Comparison of ENCODE assay signal across 11 cellular contexts in the genomic region with DNA sequence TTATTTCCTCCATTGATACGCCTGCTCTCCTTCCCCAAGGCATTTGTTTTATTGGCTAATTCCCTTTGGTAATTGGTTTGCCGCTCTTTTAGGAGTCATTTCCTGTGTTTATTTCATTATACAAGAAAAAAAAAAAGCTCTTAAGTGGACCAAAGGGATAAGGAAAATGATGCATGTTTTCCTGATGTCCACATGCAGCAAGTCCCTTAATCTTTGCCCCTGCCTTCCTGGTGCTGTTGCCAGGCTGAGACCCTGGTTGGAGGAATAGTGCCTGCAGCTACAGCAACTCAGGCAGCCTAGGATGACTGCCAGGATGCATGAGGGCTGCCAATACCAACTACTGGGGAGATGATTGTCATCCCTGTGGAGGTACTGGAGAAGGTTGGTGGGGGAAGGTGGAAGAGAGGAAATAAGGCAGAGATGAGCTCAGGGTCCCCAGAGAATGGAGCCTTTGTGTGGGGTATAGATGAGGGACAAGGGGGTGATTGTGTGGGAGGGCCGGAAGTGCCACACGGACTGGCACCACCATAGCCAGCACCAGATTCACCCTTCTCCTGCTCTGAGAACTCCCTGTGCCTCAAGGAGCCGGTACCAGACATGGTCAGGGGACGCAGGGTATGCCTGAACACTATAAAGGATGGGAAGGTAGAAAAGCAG. TPM values are rescaled to one million over a fixed set of nuclear protein-coding genes. Genes with fewer than 3 reads are reported as not detected.
DNase-seq lines count a peak whose midpoint lies in the region; ATAC-seq and TF ChIP-seq lines count a peak whose summit lies in the region.
"Had no signal": no experiment of that assay in that cellular context is flagged by ENCODE, and none has a peak within 500 bp of the region (broad histone marks: within the 10 kb centered on the region; RNA-seq: fewer than 3 reads in every experiment).

No MANE protein-coding gene starts in this region.

- H3K27me3 Mint-ChIP-seq in activated T-helper 1 cell treated with anti-CD3 and anti-CD28 coated beads, Interleukin-12 subunit alpha, Interleukin-12 subunit beta, Interleukin-2, Interleukin-4 antibody, amounts not matched to agents 30 ng/mL and 10 ng/mL and 1 ng/mL, durations not matched to agents 14 hours and 24 hours and 36 hours (ENCODE audit: insufficient read depth), result no peaks in the 10 kb centered on the region
- H3K27me3 Mint-ChIP-seq in glutamatergic neuron (ENCODE audit: unreplicated experiment), result peaks cover 3% of the 10 kb centered on the region
- H3K27me3 Mint-ChIP-seq in stimulated activated memory B cell treated with anti-CD40 and anti-IgM and Interleukin-4, amounts not matched to agents 10 μg/mL and 1 μg/mL and 100 μg/mL, for 72 hours, result no peaks in the 10 kb centered on the region

- no peak for ATAC-seq in stimulated activated memory B cell treated with anti-CD40 and anti-IgM and Interleukin-4, amounts not matched to agents 10 μg/mL and 1 μg/mL and 100 μg/mL, for 72 hours
- ATAC-seq in GM19452 (IDR thresholded peaks at IDR 0.05; ENCODE audit: unreplicated experiment), result no peak
- ATAC-seq in GM19035 (IDR thresholded peaks at IDR 0.05; ENCODE audit: unreplicated experiment), result no peak

- peak; percentile 30 for DNase-seq in activated effector memory CD4-positive, alpha-beta T cell treated with anti-CD3 and anti-CD28 coated beads, Interleukin-2, amount 50 U/mL, for 16 hours
- no peak for DNase-seq in activated effector memory CD4-positive, alpha-beta T cell treated with Interleukin-2 at 50 U/mL for 16 hours
- DNase-seq in activated T-helper 1 cell treated with anti-CD3 and anti-CD28 coated beads, Interleukin-12 subunit alpha, Interleukin-12 subunit beta, Interleukin-2, Interleukin-4 antibody, amounts not matched to agents 30 ng/mL and 10 ng/mL and 1 ng/mL, durations not matched to agents 14 hours and 24 hours and 36 hours (ENCODE audit: low spot score), result no peak
- DNase-seq in glutamatergic neuron (no peak), NCI-H2029 treated with DMSO at 0.1 percent for 48 hours (lab: John Stamatoyannopoulos, UW) (no peak)
- DNase-seq: AML-193, NCI-H345, T1000 had no signal

- peaks cover 18% of the 10 kb centered on the region for H3K4me1 Mint-ChIP-seq in activated T-helper 1 cell treated with anti-CD3 and anti-CD28 coated beads, Interleukin-12 subunit alpha, Interleukin-12 subunit beta, Interleukin-2, Interleukin-4 antibody, amounts not matched to agents 30 ng/mL and 10 ng/mL and 1 ng/mL, durations not matched to agents 14 hours and 24 hours and 36 hours (ENCODE audit: low read depth)
- peaks cover 3% of the 10 kb centered on the region for H3K4me1 Mint-ChIP-seq in glutamatergic neuron (ENCODE audit: low read depth, unreplicated experiment)
- peaks cover 14% of the 10 kb centered on the region for H3K4me1 Mint-ChIP-seq in stimulated activated memory B cell treated with anti-CD40 and anti-IgM and Interleukin-4, amounts not matched to agents 10 μg/mL and 1 μg/mL and 100 μg/mL, for 72 hours

- TF ChIP-seq CTCF in glutamatergic neuron (IDR thresholded peaks at IDR 0.05; ENCODE audit: partially characterized antibody, unreplicated experiment), result no peak

- H3K4me3 Mint-ChIP-seq in activated T-helper 1 cell treated with anti-CD3 and anti-CD28 coated beads, Interleukin-12 subunit alpha, Interleukin-12 subunit beta, Interleukin-2, Interleukin-4 antibody, amounts not matched to agents 30 ng/mL and 10 ng/mL and 1 ng/mL, durations not matched to agents 14 hours and 24 hours and 36 hours, result no peak overlapping the region
- H3K4me3 Mint-ChIP-seq in glutamatergic neuron (ENCODE audit: unreplicated experiment), result no peak overlapping the region
- H3K4me3 Mint-ChIP-seq in stimulated activated memory B cell treated with anti-CD40 and anti-IgM and Interleukin-4, amounts not matched to agents 10 μg/mL and 1 μg/mL and 100 μg/mL, for 72 hours, result no peak overlapping the region

- H3K9me3 Mint-ChIP-seq in activated T-helper 1 cell treated with anti-CD3 and anti-CD28 coated beads, Interleukin-12 subunit alpha, Interleukin-12 subunit beta, Interleukin-2, Interleukin-4 antibody, amounts not matched to agents 30 ng/mL and 10 ng/mL and 1 ng/mL, durations not matched to agents 14 hours and 24 hours and 36 hours, result no peaks in the 10 kb centered on the region
- peaks cover 2% of the 10 kb centered on the region for H3K9me3 Mint-ChIP-seq in glutamatergic neuron (ENCODE audit: unreplicated experiment)
- H3K9me3 Mint-ChIP-seq in stimulated activated memory B cell treated with anti-CD40 and anti-IgM and Interleukin-4, amounts not matched to agents 10 μg/mL and 1 μg/mL and 100 μg/mL, for 72 hours, result no peaks in the 10 kb centered on the region

- intact Hi-C loops in activated T-helper 1 cell treated with anti-CD3 and anti-CD28 coated beads, Interleukin-12 subunit alpha, Interleukin-12 subunit beta, Interleukin-2, Interleukin-4 antibody, amounts not matched to agents 30 ng/mL and 10 ng/mL and 1 ng/mL, durations not matched to agents 14 hours and 24 hours and 36 hours (cut with micrococcal nuclease), result no loop called here

- peaks cover 4% of the 10 kb centered on the region for H3K36me3 Mint-ChIP-seq in activated T-helper 1 cell treated with anti-CD3 and anti-CD28 coated beads, Interleukin-12 subunit alpha, Interleukin-12 subunit beta, Interleukin-2, Interleukin-4 antibody, amounts not matched to agents 30 ng/mL and 10 ng/mL and 1 ng/mL, durations not matched to agents 14 hours and 24 hours and 36 hours (ENCODE audit: low read depth)
- no peaks in the 10 kb centered on the region for H3K36me3 Mint-ChIP-seq in glutamatergic neuron (ENCODE audit: unreplicated experiment)
- H3K36me3 Mint-ChIP-seq in stimulated activated memory B cell treated with anti-CD40 and anti-IgM and Interleukin-4, amounts not matched to agents 10 μg/mL and 1 μg/mL and 100 μg/mL, for 72 hours, result peaks cover 31% of the 10 kb centered on the region

- H3K27ac Mint-ChIP-seq in activated T-helper 1 cell treated with anti-CD3 and anti-CD28 coated beads, Interleukin-12 subunit alpha, Interleukin-12 subunit beta, Interleukin-2, Interleukin-4 antibody, amounts not matched to agents 30 ng/mL and 10 ng/mL and 1 ng/mL, durations not matched to agents 14 hours and 24 hours and 36 hours, result peak overlapping the region; percentile 21
- H3K27ac Mint-ChIP-seq in glutamatergic neuron (ENCODE audit: unreplicated experiment), result peak overlapping the region; percentile 52
- peak overlapping the region; percentile 58 for H3K27ac Mint-ChIP-seq in stimulated activated memory B cell treated with anti-CD40 and anti-IgM and Interleukin-4, amounts not matched to agents 10 μg/mL and 1 μg/mL and 100 μg/mL, for 72 hours

RNA-seq across cellular contexts. Expression of a gene that starts 6.1 kb away (rescaled TPM):
- 69.1 and 70.4 TPM in 2 replicates for total RNA-seq in activated T-helper 1 cell treated with anti-CD3 and anti-CD28 coated beads, Interleukin-12 subunit alpha, Interleukin-12 subunit beta, Interleukin-2, Interleukin-4 antibody, amounts not matched to agents 30 ng/mL and 10 ng/mL and 1 ng/mL, durations not matched to agents 14 hours and 24 hours and 36 hours
- total RNA-seq in glutamatergic neuron (ENCODE audit: unreplicated experiment), result 57.6 TPM

RNA-seq across cellular contexts. Expression of a gene that starts 17.6 kb away (rescaled TPM):
- total RNA-seq in activated T-helper 1 cell treated with anti-CD3 and anti-CD28 coated beads, Interleukin-12 subunit alpha, Interleukin-12 subunit beta, Interleukin-2, Interleukin-4 antibody, amounts not matched to agents 30 ng/mL and 10 ng/mL and 1 ng/mL, durations not matched to agents 14 hours and 24 hours and 36 hours, result 128 and 133 TPM in 2 replicates
- total RNA-seq in glutamatergic neuron (ENCODE audit: unreplicated experiment), result 72.9 TPM

RNA-seq across cellular contexts. Expression of a gene that starts 29.5 kb away (rescaled TPM):
- 62.8 and 76.4 TPM in 2 replicates for total RNA-seq in activated T-helper 1 cell treated with anti-CD3 and anti-CD28 coated beads, Interleukin-12 subunit alpha, Interleukin-12 subunit beta, Interleukin-2, Interleukin-4 antibody, amounts not matched to agents 30 ng/mL and 10 ng/mL and 1 ng/mL, durations not matched to agents 14 hours and 24 hours and 36 hours
- 47.3 TPM for total RNA-seq in glutamatergic neuron (ENCODE audit: unreplicated experiment)

RNA-seq across cellular contexts. Expression of a gene that starts 34.4 kb away (rescaled TPM):
- 75.4 and 76.1 TPM in 2 replicates for total RNA-seq in activated T-helper 1 cell treated with anti-CD3 and anti-CD28 coated beads, Interleukin-12 subunit alpha, Interleukin-12 subunit beta, Interleukin-2, Interleukin-4 antibody, amounts not matched to agents 30 ng/mL and 10 ng/mL and 1 ng/mL, durations not matched to agents 14 hours and 24 hours and 36 hours
- total RNA-seq in glutamatergic neuron (ENCODE audit: unreplicated experiment), result 28.1 TPM

RNA-seq across cellular contexts. Expression of a gene that starts 38.8 kb away (rescaled TPM):
- 8.1 and 9.8 TPM in 2 replicates for total RNA-seq in activated T-helper 1 cell treated with anti-CD3 and anti-CD28 coated beads, Interleukin-12 subunit alpha, Interleukin-12 subunit beta, Interleukin-2, Interleukin-4 antibody, amounts not matched to agents 30 ng/mL and 10 ng/mL and 1 ng/mL, durations not matched to agents 14 hours and 24 hours and 36 hours
- 14.3 TPM for total RNA-seq in glutamatergic neuron (ENCODE audit: unreplicated experiment)
